In genomic region chr17:56595831-56596740, GRCh38 we compare ENCODE assay signal across 8 cellular contexts. TPM values are rescaled to one million over a fixed set of nuclear protein-coding genes. Genes with fewer than 3 reads are reported as not detected.
A peak's percentile ranks its signal among the peaks of the same experiment; 100 is the strongest.
DNase-seq lines count a peak whose midpoint lies in the region; ATAC-seq and TF ChIP-seq lines count a peak whose summit lies in the region.

No MANE protein-coding gene starts in this region.

- no peaks in the 10 kb centered on the region for H3K27me3 Mint-ChIP-seq in activated naive CD4-positive, alpha-beta T cell treated with anti-CD3 and anti-CD28 coated beads for 36 hours (ENCODE audit: low read depth)
- peaks cover 42% of the 10 kb centered on the region for H3K27me3 Mint-ChIP-seq in activated B cell treated with CpG ODN at 0.5 μM for 24 hours

- POLR2A ChIA-PET in activated B cell treated with CpG ODN at 0.5 μM for 24 hours (lab: Charles Lee), result interaction anchor here (0.6 kb wide), 2 partner anchors 42 to 1153 kb away, joined by 3 to 6 read pairs; no protein-coding TSS in a partner anchor

- H3K4me1 ChIP-seq in iPS-20b (ENCODE audit: insufficient read depth, low read length) (peaks cover 5% of the 10 kb centered on the region; the same call in 1 of the 2 replicates), thoracic aorta (ENCODE audit: control insufficient read depth in 1 of 2, low read depth in 2 of 2) (peaks cover 24 to 43% of the 10 kb centered on the region in 2 donors)

- H3K9me3 ChIP-seq in iPS-20b (ENCODE audit: insufficient read depth, low read depth, low read length) (no peaks in the 10 kb centered on the region), thoracic aorta (no peaks in the 10 kb centered on the region)

- H3K4me3 ChIP-seq in iPS-20b (ENCODE audit: low read length) (peak overlapping the region; percentile 84), thoracic aorta (peak overlapping the region; percentile 65)

- no peak for ATAC-seq in activated B cell treated with CpG ODN at 0.5 μM for 24 hours (ENCODE audit: low read depth)
- ATAC-seq in thoracic aorta (ENCODE audit: insufficient number of reproducible peaks, low FRiP score, low read depth), result no peak
- ATAC-seq in GM19351 (IDR thresholded peaks at IDR 0.05; ENCODE audit: unreplicated experiment), result no peak
- ATAC-seq in HG02798 (IDR thresholded peaks at IDR 0.05; ENCODE audit: poor library complexity, unreplicated experiment), result no peak
- ATAC-seq in HG03159 (IDR thresholded peaks at IDR 0.05; ENCODE audit: unreplicated experiment), result no peak

- intact Hi-C loops in activated naive CD4-positive, alpha-beta T cell treated with anti-CD3 and anti-CD28 coated beads for 36 hours (cut with micrococcal nuclease), result loop anchor here (2.0 to 10.0 kb wide), 4 partner anchors 166 to 1175 kb away; partner anchors contain the start of genes AKAP1 and MMD
- intact Hi-C loops in activated B cell treated with CpG ODN at 0.5 μM for 24 hours (cut with micrococcal nuclease), result loop anchor here (10.0 kb wide), 1 partner anchor 1071 kb away; no protein-coding TSS in a partner anchor

- H3K36me3 ChIP-seq in iPS-20b (ENCODE audit: insufficient read depth, low read depth, low read length) (no peaks in the 10 kb centered on the region), thoracic aorta (no peaks in the 10 kb centered on the region)

- TF ChIP-seq CTCF in activated B cell treated with CpG ODN at 0.5 μM for 24 hours (IDR thresholded peaks at IDR 0.05), result no peak
- TF ChIP-seq CTCF in thoracic aorta (IDR thresholded peaks at IDR 0.05), result no peak

- H3K4me3 Mint-ChIP-seq in activated naive CD4-positive, alpha-beta T cell treated with anti-CD3 and anti-CD28 coated beads for 36 hours, result peak overlapping the region; percentile 76
- H3K4me3 Mint-ChIP-seq in activated B cell treated with CpG ODN at 0.5 μM for 24 hours, result peak overlapping the region; percentile 64

- peak overlapping the region; percentile 77 for H3K27ac Mint-ChIP-seq in activated naive CD4-positive, alpha-beta T cell treated with anti-CD3 and anti-CD28 coated beads for 36 hours
- H3K27ac Mint-ChIP-seq in activated B cell treated with CpG ODN at 0.5 μM for 24 hours, result no peak overlapping the region

- H3K27me3 ChIP-seq in iPS-20b (ENCODE audit: insufficient read depth, low read length) (peaks cover 83% of the 10 kb centered on the region), thoracic aorta (replicated peaks; ENCODE audit: insufficient read depth) (no peaks in the 10 kb centered on the region)

- no peaks in the 10 kb centered on the region for H3K9me3 Mint-ChIP-seq in activated naive CD4-positive, alpha-beta T cell treated with anti-CD3 and anti-CD28 coated beads for 36 hours
- H3K9me3 Mint-ChIP-seq in activated B cell treated with CpG ODN at 0.5 μM for 24 hours, result no peaks in the 10 kb centered on the region

- peak; percentile 50 for DNase-seq in activated naive CD4-positive, alpha-beta T cell treated with anti-CD3 and anti-CD28 coated beads for 36 hours
- DNase-seq in activated naive CD4-positive, alpha-beta T cell treated with Interleukin-2 at 50 U/mL for 16 hours, result no peak
- no peak for DNase-seq in activated B cell treated with CpG ODN at 0.5 μM for 24 hours
- no peak for DNase-seq in thoracic aorta (ENCODE audit: low spot score)

- peaks cover 47% of the 10 kb centered on the region for H3K4me1 Mint-ChIP-seq in activated naive CD4-positive, alpha-beta T cell treated with anti-CD3 and anti-CD28 coated beads for 36 hours (ENCODE audit: low read depth)
- peaks cover 42% of the 10 kb centered on the region for H3K4me1 Mint-ChIP-seq in activated B cell treated with CpG ODN at 0.5 μM for 24 hours

- no peak overlapping the region for H3K27ac ChIP-seq in iPS-20b (ENCODE audit: low read length)
- no peak overlapping the region for H3K27ac ChIP-seq in thoracic aorta

- CTCF ChIA-PET in activated naive CD4-positive, alpha-beta T cell treated with anti-CD3 and anti-CD28 coated beads for 36 hours (lab: Charles Lee), result interaction anchor here (0.6 to 8.4 kb wide), 7 partner anchors 9 to 183 kb away, joined by 3 to 72 read pairs (median 3); no protein-coding TSS in a partner anchor
- CTCF ChIA-PET in activated B cell treated with CpG ODN at 0.5 μM for 24 hours (lab: Charles Lee), result interaction anchor here (1.6 kb wide), 1 partner anchor 184 kb away, joined by 5 read pairs; no protein-coding TSS in a partner anchor

- no peaks in the 10 kb centered on the region for H3K36me3 Mint-ChIP-seq in activated naive CD4-positive, alpha-beta T cell treated with anti-CD3 and anti-CD28 coated beads for 36 hours (ENCODE audit: low read depth)
- H3K36me3 Mint-ChIP-seq in activated B cell treated with CpG ODN at 0.5 μM for 24 hours (ENCODE audit: low read depth), result no peaks in the 10 kb centered on the region

- peak overlapping the region; percentile 65; the same call in 1 of the 2 replicates for H3K9ac ChIP-seq in iPS-20b (ENCODE audit: low read depth, low read length)

RNA-seq across cellular contexts. Expression of gene NOG, which starts 2.6 kb away (rescaled TPM):
- 1 to 10 TPM; 2.4 to 2.6 TPM for total RNA-seq in activated naive CD4-positive, alpha-beta T cell treated with anti-CD3 and anti-CD28 coated beads for 36 hours
- total RNA-seq in activated B cell treated with CpG ODN at 0.5 μM for 24 hours, result not detected in 2 replicates
- 1 to 10 TPM in 1 of 2 donors, under 1 TPM in 1; 0.81 to 2.3 TPM for total RNA-seq in thoracic aorta
